Comparison of ENCODE assay signal across 20 cellular contexts in genomic region chr13:37485766-37486165, GRCh38.
A peak's percentile ranks its signal among the peaks of the same experiment; 100 is the strongest.
DNase-seq lines count a peak whose midpoint lies in the region; ATAC-seq, FAIRE-seq and TF ChIP-seq lines count a peak whose summit lies in the region.
"Had no signal": no experiment of that assay in that cellular context is flagged by ENCODE, and none has a peak within 500 bp of the region (broad histone marks: within the 10 kb centered on the region; RNA-seq: fewer than 3 reads in every experiment).

No MANE protein-coding gene starts in this region.

- no TSS peak for BruUV-seq in endothelial cell of umbilical vein (replicated peaks; lab: Mats Ljungman, UMichigan)

- no peaks in the 10 kb centered on the region for H3K9me1 ChIP-seq in endothelial cell of umbilical vein (replicated peaks; ENCODE audit: control insufficient read depth, extremely low read depth, insufficient read depth, low read length)

- H3K4me1 ChIP-seq in BLaER1 treated with 17β-estradiol and CSF1 and Interleukin-3, amounts not matched to agents 10 nM and 100 nM = peaks cover 0 to 11% (median 5%) of the 10 kb centered on the region in 10 experiments; a peak in 7 of 20 replicates
- H3K4me1 ChIP-seq in SJSA1 (replicated peaks) (peaks cover 17% of the 10 kb centered on the region), endothelial cell of umbilical vein (ENCODE audit: control insufficient read depth, extremely low read depth, insufficient read depth, low read length) (no peaks in the 10 kb centered on the region), osteoblast (ENCODE audit: insufficient read depth, low read length) (peaks cover 59% of the 10 kb centered on the region), thyroid gland (no peaks in the 10 kb centered on the region)
- H3K4me1 ChIP-seq: SJCRH30 had no signal

- H3K79me2 ChIP-seq in endothelial cell of umbilical vein (ENCODE audit: control insufficient read depth, insufficient read depth, low read length) (no peaks in the 10 kb centered on the region), osteoblast (ENCODE audit: insufficient read depth, low read length) (no peaks in the 10 kb centered on the region)

- DNase-seq in SJSA1 (ENCODE audit: low read depth in 1 of 2, low spot score in 2 of 2) (peak in 1 of 2 experiments; percentile 32), endothelial cell of umbilical vein (ENCODE audit: low read depth, low spot score) (peak; percentile 27), osteoblast (ENCODE audit: insufficient read length, low spot score, missing footprints) (no peak), thyroid gland (no peak)
- DNase-seq: activated B cell treated with CpG ODN at 0.5 μM for 24 hours; activated CD8-positive, alpha-beta T cell treated with anti-CD3 and anti-CD28 coated beads for 36 hours; activated naive CD4-positive, alpha-beta T cell treated with anti-CD3 and anti-CD28 coated beads, Interleukin-2, amount 10 ng/mL, durations not matched to agents 7 days and 5 days; activated T-cell treated with anti-CD3 and anti-CD28 coated beads, Interleukin-2, amount 50 U/mL, for 24 hours; DND-41; erythroblast; NCI-H1092 treated with DMSO at 0.1 percent for 48 hours; NCI-H510A treated with DMSO at 0.1 percent for 48 hours; retina; SJCRH30; transverse colon had no signal

- peak overlapping the region in 6 of 11 experiments; percentile 2 to 44 (median 31); a peak in 7 of 22 replicates for H3K4me2 ChIP-seq in BLaER1 treated with 17β-estradiol and CSF1 and Interleukin-3, amounts not matched to agents 10 nM and 100 nM
- H3K4me2 ChIP-seq in endothelial cell of umbilical vein (ENCODE audit: insufficient read depth, low read length) = peak overlapping the region; percentile 2
- peak overlapping the region; percentile 84 for H3K4me2 ChIP-seq in osteoblast (ENCODE audit: insufficient read depth, low read length)

- H3K9ac ChIP-seq in BLaER1 treated with 17β-estradiol and CSF1 and Interleukin-3, amounts not matched to agents 10 nM and 100 nM = no peak overlapping the region
- no peak overlapping the region for H3K9ac ChIP-seq in endothelial cell of umbilical vein (replicated peaks; ENCODE audit: extremely low read depth, insufficient read depth, low read length)

- TF ChIP-seq CTCF in endothelial cell of umbilical vein (IDR thresholded peaks at IDR 0.05; ENCODE audit: extremely low read depth in 1 of 2, insufficient read depth in 1 of 2, low read depth in 1 of 2, low read length in 2 of 2) = no peak
- TF ChIP-seq CTCF in osteoblast (IDR thresholded peaks at IDR 0.05; ENCODE audit: extremely low read depth, low read depth, low read length) = no peak
- no peak for TF ChIP-seq CTCF in thyroid gland (IDR thresholded peaks at IDR 0.05)

- no peak overlapping the region for H2AFZ ChIP-seq in endothelial cell of umbilical vein (ENCODE audit: low read depth, low read length)
- H2AFZ ChIP-seq in osteoblast (ENCODE audit: low read length) = peak overlapping the region; percentile 38

- TF ChIP-seq POLR2A in endothelial cell of umbilical vein (IDR thresholded peaks at IDR 0.05; ENCODE audit: low read depth, low read length) (no peak), thyroid gland (IDR thresholded peaks at IDR 0.05) (no peak)

- no peak for FAIRE-seq in endothelial cell of umbilical vein (lab: Jason Lieb, UNC)

- H3K27me3 ChIP-seq in BLaER1 treated with 17β-estradiol and CSF1 and Interleukin-3, amounts not matched to agents 10 nM and 100 nM = no peaks in the 10 kb centered on the region
- H3K27me3 ChIP-seq in SJSA1 (replicated peaks) (no peaks in the 10 kb centered on the region), endothelial cell of umbilical vein (ENCODE audit: control insufficient read depth in 2 of 2, insufficient read depth in 2 of 2, low read length in 2 of 2) (no peaks in the 10 kb centered on the region), osteoblast (ENCODE audit: insufficient read depth, low read length) (no peaks in the 10 kb centered on the region), thyroid gland (no peaks in the 10 kb centered on the region)
- H3K27me3 ChIP-seq: transverse colon had no signal

- no peak for ATAC-seq in GM18498 (IDR thresholded peaks at IDR 0.05; ENCODE audit: unreplicated experiment)
- ATAC-seq in GM21360 (IDR thresholded peaks at IDR 0.05; ENCODE audit: unreplicated experiment) = no peak
- no peak for ATAC-seq in HG03095 (IDR thresholded peaks at IDR 0.05; ENCODE audit: unreplicated experiment)
- ATAC-seq: activated CD8-positive, alpha-beta T cell treated with anti-CD3 and anti-CD28 coated beads for 36 hours; stimulated activated memory B cell treated with anti-CD40 and anti-IgM and Interleukin-4, amounts not matched to agents 10 μg/mL and 1 μg/mL and 100 μg/mL, for 72 hours had no signal

- dilution Hi-C loops in endothelial cell of umbilical vein (cut with MboI; ENCODE audit: extremely low pct_ligation_motif_present, low sequenced_read_pairs) = no loop called here

- H3K27ac ChIP-seq in BLaER1 treated with 17β-estradiol and CSF1 and Interleukin-3, amounts not matched to agents 10 nM and 100 nM = no peak overlapping the region
- H3K27ac ChIP-seq in SJSA1 = peak overlapping the region; percentile 49
- no peak overlapping the region for H3K27ac ChIP-seq in endothelial cell of umbilical vein (ENCODE audit: insufficient read depth, low read depth, low read length)
- peak overlapping the region; percentile 96 for H3K27ac ChIP-seq in osteoblast (ENCODE audit: low read depth, low read length)
- no peak overlapping the region for H3K27ac ChIP-seq in thyroid gland
- H3K27ac ChIP-seq: SJCRH30, transverse colon had no signal

- no peaks in the 10 kb centered on the region for H3K9me3 ChIP-seq in BLaER1 treated with 17β-estradiol and CSF1 and Interleukin-3, amounts not matched to agents 10 nM and 100 nM (replicated peaks in 1 of 11)
- H3K9me3 ChIP-seq in SJSA1 (replicated peaks) (no peaks in the 10 kb centered on the region), endothelial cell of umbilical vein (replicated peaks; ENCODE audit: control insufficient read depth, insufficient read depth, low read length) (no peaks in the 10 kb centered on the region), osteoblast (ENCODE audit: low read depth, low read length) (no peaks in the 10 kb centered on the region), thyroid gland (no peaks in the 10 kb centered on the region)
- H3K9me3 ChIP-seq: SJCRH30, transverse colon had no signal

- intact Hi-C loops in endothelial cell of umbilical vein (cut with micrococcal nuclease) (no loop called here), thyroid gland (cut with DNase I) (no loop called here)

- CTCF ChIA-PET in endothelial cell of umbilical vein (lab: Charles Lee) = no interaction called here

- H4K20me1 ChIP-seq in BLaER1 treated with 17β-estradiol and CSF1 and Interleukin-3, amounts not matched to agents 10 nM and 100 nM = no peaks in the 10 kb centered on the region
- no peaks in the 10 kb centered on the region for H4K20me1 ChIP-seq in endothelial cell of umbilical vein (replicated peaks; ENCODE audit: control insufficient read depth, extremely low read depth, insufficient read depth, low read length)
- no peaks in the 10 kb centered on the region for H4K20me1 ChIP-seq in osteoblast (ENCODE audit: insufficient read depth, low read length)

- POLR2A ChIA-PET in endothelial cell of umbilical vein (lab: Charles Lee) = no interaction called here

- no peaks in the 10 kb centered on the region for H3K36me3 ChIP-seq in BLaER1 treated with 17β-estradiol and CSF1 and Interleukin-3, amounts not matched to agents 10 nM and 100 nM
- no peaks in the 10 kb centered on the region for H3K36me3 ChIP-seq in SJSA1
- H3K36me3 ChIP-seq in endothelial cell of umbilical vein (ENCODE audit: control insufficient read depth in 2 of 2, extremely low read depth in 1 of 2, insufficient read depth in 2 of 2, low read length in 2 of 2) = no peaks in the 10 kb centered on the region
- no peaks in the 10 kb centered on the region for H3K36me3 ChIP-seq in osteoblast (ENCODE audit: insufficient read depth, low read length)
- H3K36me3 ChIP-seq in thyroid gland = no peaks in the 10 kb centered on the region
- H3K36me3 ChIP-seq: SJCRH30, transverse colon had no signal

- H3K4me3 ChIP-seq in BLaER1 treated with 17β-estradiol and CSF1 and Interleukin-3, amounts not matched to agents 10 nM and 100 nM = no peak overlapping the region
- peak overlapping the region; percentile 22 for H3K4me3 ChIP-seq in SJSA1
- no peak overlapping the region for H3K4me3 ChIP-seq in endothelial cell of umbilical vein (replicated peaks in 1 of 3; ENCODE audit: insufficient read depth in 1 of 3, low read depth in 1 of 3, low read length in 3 of 3)
- peak overlapping the region; percentile 63 for H3K4me3 ChIP-seq in osteoblast (ENCODE audit: insufficient read depth, low read length)
- no peak overlapping the region for H3K4me3 ChIP-seq in thyroid gland (replicated peaks in 1 of 3)
- H3K4me3 ChIP-seq: SJCRH30, transverse colon had no signal

TF ChIP-seq in endothelial cell of umbilical vein, 7 proteins besides CTCF, POLR2A, EP300 and RAD21:
- no peak for TF ChIP-seq FOS (IDR thresholded peaks at IDR 0.05; ENCODE audit: borderline replicate concordance, insufficient read depth, low read length)
- TF ChIP-seq GATA2 (IDR thresholded peaks at IDR 0.05; ENCODE audit: insufficient read depth, insufficient read length, low read depth, low read length) = no peak
- TF ChIP-seq, protein P1, sequence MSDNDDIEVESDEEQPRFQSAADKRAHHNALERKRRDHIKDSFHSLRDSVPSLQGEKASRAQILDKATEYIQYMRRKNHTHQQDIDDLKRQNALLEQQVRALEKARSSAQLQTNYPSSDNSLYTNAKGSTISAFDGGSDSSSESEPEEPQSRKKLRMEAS (IDR thresholded peaks at IDR 0.05; ENCODE audit: insufficient read depth, insufficient read length) = no peak
- TF ChIP-seq EZH2 (IDR thresholded peaks at IDR 0.05; ENCODE audit: borderline replicate concordance, low read depth, low read length, severe bottlenecking) = no peak
- TF ChIP-seq POLR2AphosphoS5 (IDR thresholded peaks at IDR 0.05; ENCODE audit: insufficient read depth, low read depth, low read length) = no peak
- no peak for TF ChIP-seq JUN (IDR thresholded peaks at IDR 0.05; ENCODE audit: borderline replicate concordance, insufficient read depth, insufficient read length, low read depth)
- no peak for TF ChIP-seq MYC (IDR thresholded peaks at IDR 0.05; ENCODE audit: low read depth, low read length)

Comparison
In these comparisons a context has a peak if more than half of its experiments do, and no peak if none do; other contexts are left out.
1. H3K27ac ChIP-seq: peak in SJSA1 (single experiment) and osteoblast (single experiment); none in BLaER1 treated with 17β-estradiol and CSF1 and Interleukin-3, amounts not matched to agents 10 nM and 100 nM (0 of 11), endothelial cell of umbilical vein (single experiment) and thyroid gland (0 of 3).
2. H3K4me2 ChIP-seq: peak in every context shown above with its lines; median percentile 84 in osteoblast; 31 in BLaER1 treated with 17β-estradiol and CSF1 and Interleukin-3, amounts not matched to agents 10 nM and 100 nM; 2 in endothelial cell of umbilical vein.
3. H3K4me3 ChIP-seq: peak in SJSA1 (single experiment) and osteoblast (single experiment); none in BLaER1 treated with 17β-estradiol and CSF1 and Interleukin-3, amounts not matched to agents 10 nM and 100 nM (0 of 10), endothelial cell of umbilical vein (0 of 3) and thyroid gland (0 of 3).